Comparison of ENCODE assay signal across 10 cellular contexts in genomic region chr15:26378304-26378703, GRCh38.
"Had no signal": no experiment of that assay in that cellular context is flagged by ENCODE, and none has a peak within 500 bp of the region (broad histone marks: within the 10 kb centered on the region; RNA-seq: fewer than 3 reads in every experiment).

No MANE protein-coding gene starts in this region.

- ATAC-seq: GM23338 had no signal

- H3K27ac ChIP-seq: HL-60, KMS-11 had no signal

- H3K4me2 ChIP-seq: GM23338, KMS-11 had no signal

- H3K9ac ChIP-seq: KMS-11 had no signal

- H3K4me3 ChIP-seq: GM23338 had no signal

- FAIRE-seq: H1, H54 had no signal

- DNase-seq: H9, HCEC 1CT, HFFc6, IMR-90, KBM-7 had no signal

- H2AFZ ChIP-seq: GM23338 had no signal
